Comparison of ENCODE assay signal across 36 cellular contexts in the genomic region with DNA sequence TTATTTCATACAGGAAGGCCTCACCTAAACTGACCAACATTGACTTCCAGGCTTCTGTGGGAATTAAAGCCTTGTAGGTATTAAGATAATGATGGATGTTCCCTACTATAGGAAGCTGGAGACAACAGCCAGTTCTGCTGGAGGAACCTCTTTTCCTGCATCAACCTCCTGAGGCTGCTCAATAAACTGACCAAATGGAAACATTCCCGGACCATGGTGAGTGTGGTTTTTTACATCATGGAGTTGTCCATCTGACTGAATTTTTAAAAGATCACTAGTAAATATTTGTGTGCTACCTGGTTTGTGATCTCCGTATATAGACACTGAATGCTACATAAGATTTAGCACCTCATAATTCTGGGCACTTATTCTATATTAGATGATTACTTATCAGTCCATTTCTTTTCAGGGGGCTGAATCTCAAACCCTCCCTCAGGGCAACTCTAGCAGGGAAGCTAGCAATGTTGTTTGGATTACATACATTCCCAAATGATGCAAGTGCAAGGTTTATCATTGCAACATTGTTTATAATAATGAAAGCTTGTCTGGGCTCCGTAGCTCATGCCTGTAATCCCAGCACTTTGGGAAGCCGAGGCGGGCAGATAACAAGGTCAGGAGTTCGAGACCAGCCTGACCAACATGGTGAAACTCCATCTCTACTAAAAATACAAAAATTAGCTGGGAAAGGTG. TPM values are rescaled to one million over a fixed set of nuclear protein-coding genes. Genes with fewer than 3 reads are reported as not detected.
"Had no signal": no experiment of that assay in that cellular context is flagged by ENCODE, and none has a peak within 500 bp of the region (broad histone marks: within the 10 kb centered on the region; RNA-seq: fewer than 3 reads in every experiment).

No MANE protein-coding gene starts in this region.

- H3K27ac ChIP-seq: body of pancreas, breast epithelium, PC-9, VCaP had no signal

- DNase-seq: activated CD4-positive, alpha-beta memory T cell treated with anti-CD3 and anti-CD28 coated beads, Interleukin-2, amount 10 ng/mL, durations not matched to agents 7 days and 5 days; activated CD4-positive, alpha-beta T cell treated with anti-CD3 and anti-CD28 coated beads for 1 hour; activated CD4-positive, alpha-beta T cell treated with anti-CD3 and anti-CD28 coated beads for 48 hours; activated CD4-positive, CD25-positive, alpha-beta regulatory T cell; activated CD8-positive, alpha-beta memory T cell treated with anti-CD3 and anti-CD28 coated beads for 24 hours; activated CD8-positive, alpha-beta memory T cell treated with anti-CD3 and anti-CD28 coated beads, Interleukin-2, amount 10 ng/mL, durations not matched to agents 7 days and 5 days; activated effector memory CD4-positive, alpha-beta T cell treated with anti-CD3 and anti-CD28 coated beads, Interleukin-2, amount 50 U/mL, for 16 hours; activated naive CD4-positive, alpha-beta T cell; activated naive CD4-positive, alpha-beta T cell treated with anti-CD3 and anti-CD28 coated beads, Interleukin-2, amount 50 U/mL, for 16 hours; activated naive CD8-positive, alpha-beta T cell treated with anti-CD3 and anti-CD28 coated beads for 36 hours; activated T-cell treated with anti-CD3 and anti-CD28 coated beads, Interleukin-2, amount 50 U/mL, for 1 hour; activated T-cell treated with anti-CD3 and anti-CD28 coated beads, Interleukin-2, amount 50 U/mL, for 72 hours; body of pancreas; Kasumi-1; KG1; MG63; MV-4-11; NCI-H1092; NCI-H1436 treated with DMSO at 0.1 percent for 48 hours; NCI-H1694 treated with DMSO at 0.1 percent for 48 hours; NCI-H2029; NCI-H345; NCI-H526; NCI-H748 treated with DMSO at 0.1 percent for 48 hours; NK-92 treated with Interleukin-12 subunit alpha and Interleukin-12 subunit beta, amount 100 ng/mL, for 24 hours; PC-9; Right ventricle myocardium superior; SW 1271; T-helper 1 cell; T-helper 2 cell; T-helper 9 cell had no signal

- H3K4me1 Mint-ChIP-seq: activated CD4-positive, alpha-beta memory T cell treated with anti-CD3 and anti-CD28 coated beads, Interleukin-2, amount 10 ng/mL, durations not matched to agents 7 days and 5 days; activated CD8-positive, alpha-beta memory T cell treated with anti-CD3 and anti-CD28 coated beads, Interleukin-2, amount 10 ng/mL, durations not matched to agents 7 days and 5 days; activated naive CD8-positive, alpha-beta T cell treated with anti-CD3 and anti-CD28 coated beads for 36 hours; activated T-helper 17 cell treated with anti-CD3 and anti-CD28 coated beads, Interleukin-2, amount 50 U/mL, for 72 hours had no signal

- H3K36me3 ChIP-seq: breast epithelium, MG63 had no signal

- H3K9me3 ChIP-seq: body of pancreas, breast epithelium, MG63 had no signal

- H3K4me3 Mint-ChIP-seq: activated CD4-positive, alpha-beta memory T cell treated with anti-CD3 and anti-CD28 coated beads, Interleukin-2, amount 10 ng/mL, durations not matched to agents 7 days and 5 days; activated CD8-positive, alpha-beta memory T cell treated with anti-CD3 and anti-CD28 coated beads, Interleukin-2, amount 10 ng/mL, durations not matched to agents 7 days and 5 days; activated naive CD8-positive, alpha-beta T cell treated with anti-CD3 and anti-CD28 coated beads for 36 hours; activated T-cell treated with anti-CD3 and anti-CD28 coated beads, Interleukin-2, amount 50 U/mL, for 72 hours; activated T-helper 17 cell treated with anti-CD3 and anti-CD28 coated beads, Interleukin-2, amount 50 U/mL, for 72 hours had no signal

- H3K27ac Mint-ChIP-seq: activated CD4-positive, alpha-beta memory T cell treated with anti-CD3 and anti-CD28 coated beads, Interleukin-2, amount 10 ng/mL, durations not matched to agents 7 days and 5 days; activated CD8-positive, alpha-beta memory T cell treated with anti-CD3 and anti-CD28 coated beads, Interleukin-2, amount 10 ng/mL, durations not matched to agents 7 days and 5 days; activated naive CD8-positive, alpha-beta T cell treated with anti-CD3 and anti-CD28 coated beads for 36 hours; activated T-cell treated with anti-CD3 and anti-CD28 coated beads, Interleukin-2, amount 50 U/mL, for 72 hours had no signal

- H3K27me3 Mint-ChIP-seq: activated CD4-positive, alpha-beta memory T cell treated with anti-CD3 and anti-CD28 coated beads, Interleukin-2, amount 10 ng/mL, durations not matched to agents 7 days and 5 days; activated CD8-positive, alpha-beta memory T cell treated with anti-CD3 and anti-CD28 coated beads, Interleukin-2, amount 10 ng/mL, durations not matched to agents 7 days and 5 days; activated naive CD8-positive, alpha-beta T cell treated with anti-CD3 and anti-CD28 coated beads for 36 hours; activated T-helper 17 cell treated with anti-CD3 and anti-CD28 coated beads, Interleukin-2, amount 50 U/mL, for 72 hours had no signal

- H3K4me1 ChIP-seq: body of pancreas, breast epithelium had no signal

- H2AFZ ChIP-seq: PC-9 had no signal

- ATAC-seq: activated CD8-positive, alpha-beta memory T cell treated with anti-CD3 and anti-CD28 coated beads, Interleukin-2, amount 10 ng/mL, durations not matched to agents 7 days and 5 days; activated T-cell treated with anti-CD3 and anti-CD28 coated beads, Interleukin-2, amount 50 U/mL, for 72 hours; activated T-helper 17 cell treated with anti-CD3 and anti-CD28 coated beads, Interleukin-2, amount 50 U/mL, for 72 hours; body of pancreas had no signal

- H3K4me2 ChIP-seq: PC-9 had no signal

- H3K4me3 ChIP-seq: body of pancreas, breast epithelium, MG63, PC-9 had no signal

- H3K27me3 ChIP-seq: body of pancreas, breast epithelium, MG63 had no signal

- H3K9me3 Mint-ChIP-seq: activated CD4-positive, alpha-beta memory T cell treated with anti-CD3 and anti-CD28 coated beads, Interleukin-2, amount 10 ng/mL, durations not matched to agents 7 days and 5 days; activated naive CD8-positive, alpha-beta T cell treated with anti-CD3 and anti-CD28 coated beads for 36 hours; activated T-cell treated with anti-CD3 and anti-CD28 coated beads, Interleukin-2, amount 50 U/mL, for 72 hours; activated T-helper 17 cell treated with anti-CD3 and anti-CD28 coated beads, Interleukin-2, amount 50 U/mL, for 72 hours had no signal

RNA-seq across cellular contexts. Expression of a gene that starts 21.5 kb away (rescaled TPM):
- total RNA-seq: astrocyte, breast epithelium, cardiac septum, Right ventricle myocardium superior had no signal
